ENCODE assay signal across 8 cellular contexts in genomic region chr6:114989279-114989964, GRCh38.
DNase-seq lines count a peak whose midpoint lies in the region; ATAC-seq, FAIRE-seq and TF ChIP-seq lines count a peak whose summit lies in the region.

No MANE protein-coding gene starts in this region.

- TF ChIP-seq POLR2A in H54 (IDR thresholded peaks at IDR 0.05; ENCODE audit: low read depth, low read length), result no peak

- FAIRE-seq in H54 (lab: Jason Lieb, UNC), result no peak

- ATAC-seq in GM18499 (IDR thresholded peaks at IDR 0.05; ENCODE audit: insufficient read depth, unreplicated experiment), result peak; percentile 98
- ATAC-seq in GM19455 (IDR thresholded peaks at IDR 0.05; ENCODE audit: unreplicated experiment), result peak; percentile 88
- ATAC-seq in HG03064 (IDR thresholded peaks at IDR 0.05; ENCODE audit: low read depth, unreplicated experiment), result peak; percentile 96
- ATAC-seq in omental fat pad (ENCODE audit: low FRiP score), result no peak

- DNase-seq in UCSD-AML1 (lab: John Stamatoyannopoulos, UW; ENCODE audit: unreplicated experiment) (peak; percentile 43), omental fat pad (ENCODE audit: low spot score) (no peak), NCI-H510A treated with DMSO at 0.1 percent for 48 hours (lab: John Stamatoyannopoulos, UW) (no peak), H54 (ENCODE audit: insufficient read length, low spot score) (no peak)
- no peak for DNase-seq in stimulated activated naive CD4-positive, alpha-beta T cell treated with Interleukin-2 at 50 U/mL for 16 hours (lab: John Stamatoyannopoulos, UW)

- no peak for TF ChIP-seq CTCF in omental fat pad (IDR thresholded peaks at IDR 0.05)
